Comparison of ENCODE assay signal across 8 cellular contexts in the genomic region with DNA sequence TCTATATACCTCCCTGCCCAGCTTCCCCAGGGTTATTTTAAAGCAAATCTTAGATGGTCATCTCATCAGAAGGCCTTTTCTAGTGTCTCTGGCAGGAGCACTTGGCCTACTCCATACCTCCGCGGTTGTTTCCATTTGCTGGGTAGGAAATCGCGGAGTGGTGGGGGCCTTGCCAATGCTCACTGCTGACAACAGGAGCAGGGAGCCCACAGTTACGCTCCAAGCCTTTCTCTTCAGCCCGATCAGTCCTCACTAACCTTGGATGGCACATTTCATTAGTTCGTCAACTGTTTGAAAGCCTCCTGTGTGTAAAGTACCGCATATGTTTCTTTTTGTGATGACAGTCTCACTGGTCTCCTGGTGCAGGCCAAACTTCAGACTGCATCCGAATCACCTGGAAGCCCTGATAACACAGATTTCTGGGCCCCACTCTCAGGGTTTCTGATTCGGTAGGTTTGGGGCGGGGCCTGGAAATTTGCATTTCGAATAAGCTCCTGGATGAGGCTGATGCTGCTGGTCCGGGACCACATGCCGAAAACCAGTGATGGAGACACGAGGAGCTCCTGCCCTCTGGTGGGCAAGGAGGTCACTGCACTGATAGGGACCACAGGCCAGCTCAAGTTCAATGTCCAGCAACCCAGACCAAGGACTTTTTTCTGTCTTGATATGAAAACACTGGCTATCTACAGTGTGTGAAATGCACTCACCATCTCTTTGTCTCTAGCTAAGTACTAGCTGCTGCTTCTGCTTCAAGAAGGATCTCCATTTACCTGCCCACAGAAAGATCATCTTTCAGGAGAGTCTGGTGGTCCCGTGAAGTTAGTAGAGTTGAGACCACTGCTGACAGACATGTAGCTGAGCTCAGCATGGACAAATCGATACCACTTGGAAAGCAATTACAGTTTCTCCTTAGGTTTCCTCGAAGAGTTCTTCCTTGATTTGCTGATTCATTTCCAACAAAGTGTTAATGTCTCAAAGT. TPM values are rescaled to one million over a fixed set of nuclear protein-coding genes. Genes with fewer than 3 reads are reported as not detected.
DNase-seq lines count a peak whose midpoint lies in the region; ATAC-seq and TF ChIP-seq lines count a peak whose summit lies in the region.

No MANE protein-coding gene starts in this region.

- peaks cover 5% of the 10 kb centered on the region for H3K27me3 ChIP-seq in HL-60 (ENCODE audit: insufficient read depth, poor library complexity, severe bottlenecking)
- H3K27me3 ChIP-seq in sigmoid colon = no peaks in the 10 kb centered on the region

- WGBS in sigmoid colon, 2 donors = 55 to 57% methylated on average over 18 of the region's 18 CpGs

- TF ChIP-seq EP300 in sigmoid colon (IDR thresholded peaks at IDR 0.05) = no peak

- TF ChIP-seq CTCF in HL-60 (IDR thresholded peaks at IDR 0.05; ENCODE audit: insufficient read depth, low read length) (peak; percentile 91), sigmoid colon (IDR thresholded peaks at IDR 0.05) (peak; percentile 46 to 89 (median 71))

- H3K27ac ChIP-seq in HL-60 (replicated peaks) (no peak overlapping the region), sigmoid colon (no peak overlapping the region)

- no peaks in the 10 kb centered on the region for H3K9me3 ChIP-seq in sigmoid colon

- peak; percentile 38 for DNase-seq in COR-L47 (lab: John Stamatoyannopoulos, UW)
- DNase-seq in HL-60 (ENCODE audit: low read depth in 1 of 2, low spot score in 1 of 2) = peak in 1 of 2 experiments; percentile 41
- DNase-seq in T follicular helper cell (ENCODE audit: low read depth) = peak; percentile 9
- DNase-seq in astrocyte of the hippocampus (ENCODE audit: low read depth, low spot score) = peak; percentile 79
- DNase-seq in hippocampal formation (lab: John Stamatoyannopoulos, UW) = peak; percentile 50 to 77
- peak; percentile 78 for DNase-seq in sigmoid colon
- DNase-seq in T1000 (lab: John Stamatoyannopoulos, UW) = no peak

- no peaks in the 10 kb centered on the region for H3K36me3 ChIP-seq in sigmoid colon

- no peak overlapping the region for H3K4me3 ChIP-seq in HL-60 (replicated peaks; ENCODE audit: insufficient read depth, low read length)
- H3K4me3 ChIP-seq in sigmoid colon = no peak overlapping the region

- TF ChIP-seq POLR2A in sigmoid colon (IDR thresholded peaks at IDR 0.05) = no peak

- ATAC-seq in GM19372 (IDR thresholded peaks at IDR 0.05; ENCODE audit: low read depth, unreplicated experiment) = peak; percentile 71

- intact Hi-C loops in sigmoid colon (cut with DNase I) = no loop called here

- H3K4me1 ChIP-seq in sigmoid colon = peaks cover 0 to 3% (median 0%) of the 10 kb centered on the region in 4 donors

RNA-seq across cellular contexts. Expression of gene LRGUK, which starts 14.0 kb away (rescaled TPM):
- under 1 TPM; 0.28 to 0.71 (median 0.37) TPM for total RNA-seq in sigmoid colon
- under 1 TPM in 1 of 3 donors, not detected in 2; 0.03 TPM for polyA plus RNA-seq in sigmoid colon
